12 cellular contexts compared by ENCODE assay signal in genomic region chr4:122632396-122633143, GRCh38. TPM values are rescaled to one million over a fixed set of nuclear protein-coding genes. Genes with fewer than 3 reads are reported as not detected.
DNase-seq lines count a peak whose midpoint lies in the region; ATAC-seq, FAIRE-seq and TF ChIP-seq lines count a peak whose summit lies in the region.
"Had no signal": no experiment of that assay in that cellular context is flagged by ENCODE, and none has a peak within 500 bp of the region (broad histone marks: within the 10 kb centered on the region; RNA-seq: fewer than 3 reads in every experiment).

No MANE protein-coding gene starts in this region.

- H3K9me3 ChIP-seq in breast epithelium (no peaks in the 10 kb centered on the region), heart left ventricle (no peaks in the 10 kb centered on the region), right cardiac atrium (ENCODE audit: control insufficient read depth, low read length) (no peaks in the 10 kb centered on the region)
- H3K9me3 ChIP-seq: right lobe of liver had no signal

- peak; percentile 36 for ATAC-seq in GM18499 (IDR thresholded peaks at IDR 0.05; ENCODE audit: insufficient read depth, unreplicated experiment)
- peak; percentile 82 for ATAC-seq in GM19463 (IDR thresholded peaks at IDR 0.05; ENCODE audit: unreplicated experiment)
- ATAC-seq in HG03280 (IDR thresholded peaks at IDR 0.05; ENCODE audit: unreplicated experiment), result peak; percentile 58
- ATAC-seq in central memory CD8-positive, alpha-beta T cell (replicated peaks; ENCODE audit: extremely low read depth, poor library complexity, severe bottlenecking), result peak; percentile 60
- ATAC-seq in heart left ventricle, result no peak
- ATAC-seq in right cardiac atrium, result no peak
- ATAC-seq: right lobe of liver had no signal

- TF ChIP-seq CTCF in breast epithelium (IDR thresholded peaks at IDR 0.05) (no peak), heart left ventricle (IDR thresholded peaks at IDR 0.05) (no peak)

- H3K4me1 Mint-ChIP-seq in central memory CD8-positive, alpha-beta T cell, result peaks cover 18% of the 10 kb centered on the region

- no peak for DNase-seq in central memory CD8-positive, alpha-beta T cell (ENCODE audit: low spot score in 2 of 2)
- DNase-seq in breast epithelium (ENCODE audit: low spot score in 2 of 2) (no peak), frontal cortex (ENCODE audit: low spot score in 2 of 2) (no peak), heart left ventricle (no peak), right cardiac atrium (no peak)
- DNase-seq: NCI-H774, right lobe of liver had no signal

- H3K27ac ChIP-seq in breast epithelium (no peak overlapping the region), heart left ventricle (no peak overlapping the region), right cardiac atrium (ENCODE audit: low read length) (no peak overlapping the region)
- H3K27ac ChIP-seq: right lobe of liver had no signal

- TF ChIP-seq POLR2A in breast epithelium (IDR thresholded peaks at IDR 0.05) (no peak), heart left ventricle (IDR thresholded peaks at IDR 0.05) (no peak)

- H3K36me3 ChIP-seq in breast epithelium (no peaks in the 10 kb centered on the region), heart left ventricle (no peaks in the 10 kb centered on the region)
- H3K36me3 ChIP-seq: right lobe of liver had no signal

- no peaks in the 10 kb centered on the region for H3K4me1 ChIP-seq in breast epithelium
- no peaks in the 10 kb centered on the region for H3K4me1 ChIP-seq in heart left ventricle
- no peaks in the 10 kb centered on the region for H3K4me1 ChIP-seq in right cardiac atrium (ENCODE audit: control insufficient read depth, insufficient read depth, low read length)
- H3K4me1 ChIP-seq: right lobe of liver had no signal

- peak overlapping the region; percentile 19 for H3K4me3 Mint-ChIP-seq in central memory CD8-positive, alpha-beta T cell

- no peak overlapping the region for H3K27ac Mint-ChIP-seq in central memory CD8-positive, alpha-beta T cell (ENCODE audit: low read depth)

- H3K27me3 ChIP-seq in breast epithelium (no peaks in the 10 kb centered on the region), heart left ventricle (peaks cover 0 to 4% (median 0%) of the 10 kb centered on the region in 9 donors), right cardiac atrium (ENCODE audit: control insufficient read depth, insufficient read depth) (no peaks in the 10 kb centered on the region)
- H3K27me3 ChIP-seq: right lobe of liver had no signal

- H3K9me3 Mint-ChIP-seq in central memory CD8-positive, alpha-beta T cell, result no peaks in the 10 kb centered on the region

- WGBS in heart left ventricle, 4 donors, result 72 to 77% (median 76%) methylated on average over 7 of the region's 7 CpGs
- WGBS in right cardiac atrium, result 65% methylated on average over 7 of the region's 7 CpGs

- no peaks in the 10 kb centered on the region for H3K36me3 Mint-ChIP-seq in central memory CD8-positive, alpha-beta T cell (ENCODE audit: insufficient read depth)

- no peak for FAIRE-seq in frontal cortex (lab: Jason Lieb, UNC)
- FAIRE-seq: colon had no signal

- H3K27me3 Mint-ChIP-seq in central memory CD8-positive, alpha-beta T cell, result no peaks in the 10 kb centered on the region

- intact Hi-C loops in breast epithelium (cut with DNase I; ENCODE audit: low total_unique reads), result no loop called here
- intact Hi-C loops in heart left ventricle (cut with DNase I), result no loop called here
- intact Hi-C loops in right cardiac atrium (cut with DNase I), result no loop called here

- H3K4me3 ChIP-seq in breast epithelium, result no peak overlapping the region
- H3K4me3 ChIP-seq in heart left ventricle, result no peak overlapping the region
- no peak overlapping the region for H3K4me3 ChIP-seq in right cardiac atrium (ENCODE audit: low read length)
- H3K4me3 ChIP-seq: right lobe of liver had no signal

RNA-seq across cellular contexts. Expression of gene IL21, which starts 11.7 kb away (rescaled TPM):
- total RNA-seq in breast epithelium (not detected), frontal cortex (not detected), heart left ventricle (not detected), right cardiac atrium (not detected)
- polyA plus RNA-seq in heart left ventricle (not detected), right cardiac atrium (not detected)
- total RNA-seq: right lobe of liver, subcutaneous adipose tissue had no signal

Comparison
In these comparisons a context has a peak if more than half of its experiments do, and no peak if none do; other contexts are left out.
1. ATAC-seq: peak in GM18499 (single experiment), GM19463 (single experiment), HG03280 (single experiment) and central memory CD8-positive, alpha-beta T cell (single experiment); none in heart left ventricle (0 of 4) and right cardiac atrium (0 of 2).